In genomic region chr5:171450423-171451246, GRCh38 we compare ENCODE assay signal across 10 cellular contexts. TPM values are rescaled to one million over a fixed set of nuclear protein-coding genes. Genes with fewer than 3 reads are reported as not detected.
DNase-seq lines count a peak whose midpoint lies in the region; ATAC-seq and TF ChIP-seq lines count a peak whose summit lies in the region.
"Had no signal": no experiment of that assay in that cellular context is flagged by ENCODE, and none has a peak within 500 bp of the region (broad histone marks: within the 10 kb centered on the region; RNA-seq: fewer than 3 reads in every experiment).

No MANE protein-coding gene starts in this region.

- TF ChIP-seq CTCF in right atrium auricular region (IDR thresholded peaks at IDR 0.05), result no peak
- TF ChIP-seq CTCF in gastrocnemius medialis (IDR thresholded peaks at IDR 0.05 in 4 of 5, conservative IDR thresholded peaks at IDR 0.05 in 1 of 5), result no peak

- H3K4me1 Mint-ChIP-seq in activated T-helper 17 cell treated with anti-CD3 and anti-CD28 coated beads, Interleukin-2, amount 50 U/mL, for 72 hours, result no peaks in the 10 kb centered on the region

- H3K36me3 ChIP-seq in right atrium auricular region (no peaks in the 10 kb centered on the region), gastrocnemius medialis (no peaks in the 10 kb centered on the region)

- intact Hi-C loops in gastrocnemius medialis (cut with DNase I; ENCODE audit: low total_unique reads), result loop anchor here (2.0 kb wide), 1 partner anchor 64 kb away; the partner anchor contains the start of gene NPM1

- H3K4me3 Mint-ChIP-seq in activated T-helper 17 cell treated with anti-CD3 and anti-CD28 coated beads, Interleukin-2, amount 50 U/mL, for 72 hours, result peak overlapping the region; percentile 13

- TF ChIP-seq POLR2A in gastrocnemius medialis (IDR thresholded peaks at IDR 0.05), result no peak

- H3K36me3 Mint-ChIP-seq in activated T-helper 17 cell treated with anti-CD3 and anti-CD28 coated beads, Interleukin-2, amount 50 U/mL, for 72 hours (ENCODE audit: low read depth), result no peaks in the 10 kb centered on the region

- DNase-seq in NCI-H1436 (lab: John Stamatoyannopoulos, UW), result peak; percentile 24
- DNase-seq in NCI-H1436 treated with DMSO at 0.1 percent for 48 hours (lab: John Stamatoyannopoulos, UW), result no peak
- peak; percentile 70 for DNase-seq in right atrium auricular region (ENCODE audit: low spot score)
- DNase-seq in gastrocnemius medialis, result peak; percentile 36 to 45
- DNase-seq in NCI-H748 treated with DMSO at 0.1 percent for 48 hours (lab: John Stamatoyannopoulos, UW), result no peak
- no peak for DNase-seq in NCI-H1694 treated with DMSO at 0.1 percent for 48 hours (lab: John Stamatoyannopoulos, UW)

- H3K9me3 ChIP-seq in right atrium auricular region (no peaks in the 10 kb centered on the region), gastrocnemius medialis (no peaks in the 10 kb centered on the region)
- H3K9me3 ChIP-seq: A549 had no signal

- H3K27ac ChIP-seq in right atrium auricular region (peak overlapping the region; percentile 79 to 84), gastrocnemius medialis (peak overlapping the region; percentile 64 to 81 (median 72))
- H3K27ac ChIP-seq: A549 had no signal

- H3K27ac Mint-ChIP-seq in activated T-helper 17 cell treated with anti-CD3 and anti-CD28 coated beads, Interleukin-2, amount 50 U/mL, for 72 hours, result no peak overlapping the region
- H3K27ac Mint-ChIP-seq: T-helper 1 cell treated with Interleukin-12 subunit alpha and Interleukin-12 subunit beta and Interleukin-4 antibody, amounts not matched to agents 30 μg/mL and 1 μg/mL, for 36 hours had no signal

- ATAC-seq in activated T-helper 17 cell treated with anti-CD3 and anti-CD28 coated beads, Interleukin-2, amount 50 U/mL, for 72 hours (replicated peaks), result peak; percentile 60
- ATAC-seq in gastrocnemius medialis (peak; percentile 86 to 87), HG03139 (IDR thresholded peaks at IDR 0.05; ENCODE audit: unreplicated experiment) (no peak)
- ATAC-seq: A549 had no signal

- H3K4me3 ChIP-seq in right atrium auricular region (peak overlapping the region; percentile 29 to 52), gastrocnemius medialis (peak overlapping the region; percentile 48 to 69 (median 59))
- H3K4me3 ChIP-seq: A549 had no signal

- no peaks in the 10 kb centered on the region for H3K9me3 Mint-ChIP-seq in activated T-helper 17 cell treated with anti-CD3 and anti-CD28 coated beads, Interleukin-2, amount 50 U/mL, for 72 hours
- H3K9me3 Mint-ChIP-seq: T-helper 1 cell treated with Interleukin-12 subunit alpha and Interleukin-12 subunit beta and Interleukin-4 antibody, amounts not matched to agents 30 μg/mL and 1 μg/mL, for 36 hours had no signal

- peaks cover 14% of the 10 kb centered on the region for H3K27me3 Mint-ChIP-seq in activated T-helper 17 cell treated with anti-CD3 and anti-CD28 coated beads, Interleukin-2, amount 50 U/mL, for 72 hours

- in situ Hi-C loops in gastrocnemius medialis (cut with MboI; ENCODE audit: low sequenced_read_pairs in 4 of 4), result no loop called here

- peaks cover 0 to 14% of the 10 kb centered on the region in 2 donors for H3K4me1 ChIP-seq in right atrium auricular region
- H3K4me1 ChIP-seq in gastrocnemius medialis, result no peaks in the 10 kb centered on the region
- H3K4me1 ChIP-seq: A549 had no signal

- H3K27me3 ChIP-seq in right atrium auricular region, result no peaks in the 10 kb centered on the region
- H3K27me3 ChIP-seq in gastrocnemius medialis, result no peaks in the 10 kb centered on the region

RNA-seq across cellular contexts. Expression of gene FGF18, which starts 31.2 kb away (rescaled TPM):
- under 1 TPM; 0.19 to 0.21 TPM for total RNA-seq in activated T-helper 17 cell treated with anti-CD3 and anti-CD28 coated beads, Interleukin-2, amount 50 U/mL, for 72 hours
- 1 to 10 TPM; 2.2 to 2.7 TPM for total RNA-seq in right atrium auricular region
- under 1 TPM in 1 of 4 donors, not detected in 3; 0.20 TPM for total RNA-seq in gastrocnemius medialis

Comparison
In these comparisons a context has a peak if more than half of its experiments do, and no peak if none do; other contexts are left out.
1. DNase-seq: peak in NCI-H1436 (single experiment), right atrium auricular region (single experiment) and gastrocnemius medialis (2 of 2); none in NCI-H1436 treated with DMSO at 0.1 percent for 48 hours (single experiment), NCI-H748 treated with DMSO at 0.1 percent for 48 hours (single experiment) and NCI-H1694 treated with DMSO at 0.1 percent for 48 hours (single experiment).